8 cellular contexts compared by ENCODE assay signal in genomic region chr1:155981266-155982088, GRCh38. TPM values are rescaled to one million over a fixed set of nuclear protein-coding genes. Genes with fewer than 3 reads are reported as not detected.
DNase-seq lines count a peak whose midpoint lies in the region; ATAC-seq and FAIRE-seq lines count a peak whose summit lies in the region.

No MANE protein-coding gene starts in this region.

- H3K27ac Mint-ChIP-seq in activated CD4-positive, alpha-beta T cell treated with anti-CD3 and anti-CD28 coated beads for 36 hours = peak overlapping the region; percentile 96
- H3K27ac Mint-ChIP-seq in central memory CD8-positive, alpha-beta T cell (ENCODE audit: low read depth) = peak overlapping the region; percentile 90

- H3K4me3 Mint-ChIP-seq in activated CD4-positive, alpha-beta T cell treated with anti-CD3 and anti-CD28 coated beads for 36 hours = peak overlapping the region; percentile 100
- H3K4me3 Mint-ChIP-seq in central memory CD8-positive, alpha-beta T cell = peak overlapping the region; percentile 90

- intact Hi-C loops in activated CD4-positive, alpha-beta T cell treated with anti-CD3 and anti-CD28 coated beads for 36 hours (cut with DNase I, micrococcal nuclease) = no loop called here
- intact Hi-C loops in sciatic nerve (cut with DNase I) = no loop called here

- CTCF ChIA-PET in activated CD4-positive, alpha-beta T cell treated with anti-CD3 and anti-CD28 coated beads for 36 hours (lab: Charles Lee) = interaction anchor here (0.8 to 5.9 kb wide), 10 partner anchors 8 to 85 kb away, joined by 3 to 47 read pairs (median 4); partner anchors contain the start of gene KHDC4

- no peak for FAIRE-seq in RCC 7860 (lab: Jason Lieb, UNC)

- peaks cover 44% of the 10 kb centered on the region for H3K4me1 Mint-ChIP-seq in activated CD4-positive, alpha-beta T cell treated with anti-CD3 and anti-CD28 coated beads for 36 hours
- peaks cover 66% of the 10 kb centered on the region for H3K4me1 Mint-ChIP-seq in central memory CD8-positive, alpha-beta T cell

- no peaks in the 10 kb centered on the region for H3K9me3 Mint-ChIP-seq in activated CD4-positive, alpha-beta T cell treated with anti-CD3 and anti-CD28 coated beads for 36 hours (ENCODE audit: low read depth)
- no peaks in the 10 kb centered on the region for H3K9me3 Mint-ChIP-seq in central memory CD8-positive, alpha-beta T cell

- peaks cover 31% of the 10 kb centered on the region for H3K36me3 Mint-ChIP-seq in activated CD4-positive, alpha-beta T cell treated with anti-CD3 and anti-CD28 coated beads for 36 hours (ENCODE audit: low read depth)
- H3K36me3 Mint-ChIP-seq in central memory CD8-positive, alpha-beta T cell (ENCODE audit: insufficient read depth) = peaks cover 13% of the 10 kb centered on the region

- POLR2A ChIA-PET in activated CD4-positive, alpha-beta T cell treated with anti-CD3 and anti-CD28 coated beads for 36 hours (lab: Charles Lee) = interaction anchor here (0.6 kb wide), 1 partner anchor 14 kb away, joined by 3 read pairs; no protein-coding TSS in a partner anchor

- H3K27me3 Mint-ChIP-seq in activated CD4-positive, alpha-beta T cell treated with anti-CD3 and anti-CD28 coated beads for 36 hours = no peaks in the 10 kb centered on the region
- no peaks in the 10 kb centered on the region for H3K27me3 Mint-ChIP-seq in central memory CD8-positive, alpha-beta T cell

- ATAC-seq in activated CD4-positive, alpha-beta T cell treated with anti-CD3 and anti-CD28 coated beads for 36 hours = peak; percentile 17
- no peak for ATAC-seq in central memory CD8-positive, alpha-beta T cell (replicated peaks; ENCODE audit: extremely low read depth, poor library complexity, severe bottlenecking)
- no peak for ATAC-seq in sciatic nerve
- no peak for ATAC-seq in GM19035 (IDR thresholded peaks at IDR 0.05; ENCODE audit: unreplicated experiment)

- DNase-seq in activated CD4-positive, alpha-beta T cell treated with anti-CD3 and anti-CD28 coated beads for 36 hours = peak; percentile 53
- DNase-seq in activated CD4-positive, alpha-beta T cell treated with anti-CD3 and anti-CD28 coated beads, Interleukin-2, amount 50 U/mL, for 1 hour = no peak
- DNase-seq in RCC 7860 (ENCODE audit: low spot score) (peak; percentile 51), myocyte (ENCODE audit: low read depth) (peak; percentile 39), sciatic nerve (ENCODE audit: low spot score) (no peak), NCI-H2029 (lab: John Stamatoyannopoulos, UW) (no peak)
- DNase-seq in central memory CD8-positive, alpha-beta T cell (ENCODE audit: low spot score in 2 of 2) = no peak

RNA-seq across cellular contexts. Expression of gene ARHGEF2, which starts 3.1 kb away (rescaled TPM):
- total RNA-seq in activated CD4-positive, alpha-beta T cell treated with anti-CD3 and anti-CD28 coated beads for 36 hours = 100 to 1,000 TPM; 135 to 216 TPM
- total RNA-seq in myocyte (361 and 478 TPM in 2 replicates), sciatic nerve (196 TPM)
- 214 TPM for polyA plus RNA-seq in myocyte (2012)

RNA-seq across cellular contexts. Expression of gene SSR2, which starts 39.3 kb away (rescaled TPM):
- total RNA-seq in activated CD4-positive, alpha-beta T cell treated with anti-CD3 and anti-CD28 coated beads for 36 hours = 100 to 1,000 TPM; 143 to 197 TPM
- 124 and 222 TPM in 2 replicates for total RNA-seq in myocyte
- polyA plus RNA-seq in myocyte (2012) = 311 TPM
- total RNA-seq in sciatic nerve = 126 TPM

RNA-seq across cellular contexts. Expression of gene RXFP4, which starts 40.0 kb away (rescaled TPM):
- not detected for total RNA-seq in activated CD4-positive, alpha-beta T cell treated with anti-CD3 and anti-CD28 coated beads for 36 hours
- total RNA-seq in myocyte (not detected in 2 replicates), sciatic nerve (not detected)
- polyA plus RNA-seq in myocyte (2012) = 0.35 TPM

RNA-seq across cellular contexts. Expression of gene KHDC4, which starts 47.3 kb away (rescaled TPM):
- total RNA-seq in activated CD4-positive, alpha-beta T cell treated with anti-CD3 and anti-CD28 coated beads for 36 hours = 10 to 100 TPM; 68.7 to 97.5 TPM
- total RNA-seq in myocyte = 50.6 and 54.2 TPM in 2 replicates
- polyA plus RNA-seq in myocyte (2012) = 32.6 TPM
- total RNA-seq in sciatic nerve = 65.4 TPM

Comparison
In these comparisons a context has a peak if more than half of its experiments do, and no peak if none do; other contexts are left out.
1. DNase-seq: peak in activated CD4-positive, alpha-beta T cell treated with anti-CD3 and anti-CD28 coated beads for 36 hours (single experiment), RCC 7860 (single experiment) and myocyte (single experiment); none in activated CD4-positive, alpha-beta T cell treated with anti-CD3 and anti-CD28 coated beads, Interleukin-2, amount 50 U/mL, for 1 hour (single experiment), central memory CD8-positive, alpha-beta T cell (0 of 2), sciatic nerve (single experiment) and NCI-H2029 (single experiment).